ENCODE assay signal across 9 cellular contexts in genomic region chr4:139452000-139452399, GRCh38. TPM values are rescaled to one million over a fixed set of nuclear protein-coding genes. Genes with fewer than 3 reads are reported as not detected.
DNase-seq lines count a peak whose midpoint lies in the region; ATAC-seq and TF ChIP-seq lines count a peak whose summit lies in the region.
"Had no signal": no experiment of that assay in that cellular context is flagged by ENCODE, and none has a peak within 500 bp of the region (broad histone marks: within the 10 kb centered on the region; RNA-seq: fewer than 3 reads in every experiment).

No MANE protein-coding gene starts in this region.

- H3K4me1 ChIP-seq in CD4-positive, CD25-positive, alpha-beta regulatory T cell (ENCODE audit: control insufficient read depth, insufficient read depth, low read length, poor library complexity, severe bottlenecking): peaks cover 35% of the 10 kb centered on the region
- H3K4me1 ChIP-seq in KMS-11 (ENCODE audit: low read depth, poor library complexity, severe bottlenecking) (peaks cover 39% of the 10 kb centered on the region), mesodermal cell (ENCODE audit: control insufficient read depth, insufficient read depth, low read length, poor library complexity, severe bottlenecking) (peaks cover 18% of the 10 kb centered on the region)

- H2AFZ ChIP-seq in KMS-11 (ENCODE audit: low read depth): no peak overlapping the region

- peaks cover 34% of the 10 kb centered on the region; the same call in 1 of the 2 replicates for H3K79me2 ChIP-seq in KMS-11 (ENCODE audit: insufficient read depth, low read depth)

- TF ChIP-seq CTCF in KMS-11 (conservative IDR thresholded peaks at IDR 0.05; ENCODE audit: low read depth, low read length) (no peak), brain (conservative IDR thresholded peaks at IDR 0.05) (no peak)

- peaks cover 9% of the 10 kb centered on the region for H3K27me3 Mint-ChIP-seq in CD4-positive, CD25-positive, alpha-beta regulatory T cell
- H3K27me3 Mint-ChIP-seq in brain: peaks cover 10% of the 10 kb centered on the region
- H3K27me3 Mint-ChIP-seq in stimulated activated memory B cell treated with anti-CD40 and anti-IgM and Interleukin-4, amounts not matched to agents 10 μg/mL and 1 μg/mL and 100 μg/mL, for 72 hours: no peaks in the 10 kb centered on the region

- no peaks in the 10 kb centered on the region for H4K20me1 ChIP-seq in KMS-11 (ENCODE audit: insufficient read depth)

- peak overlapping the region; percentile 50 for H3K4me2 ChIP-seq in KMS-11

- peak overlapping the region; percentile 97 for H3K27ac ChIP-seq in CD4-positive, CD25-positive, alpha-beta regulatory T cell (ENCODE audit: insufficient read depth, low read length, poor library complexity, severe bottlenecking)
- H3K27ac ChIP-seq in KMS-11 (peak overlapping the region; percentile 93; the same call in 1 of the 2 replicates), mesodermal cell (ENCODE audit: low read depth, low read length, severe bottlenecking) (no peak overlapping the region)

- peak overlapping the region; percentile 85; the same call in 1 of the 2 replicates for H3K9ac ChIP-seq in KMS-11

- H3K4me1 Mint-ChIP-seq in CD4-positive, CD25-positive, alpha-beta regulatory T cell: peaks cover 23 to 57% (median 50%) of the 10 kb centered on the region in 4 donors
- H3K4me1 Mint-ChIP-seq in brain: peaks cover 46% of the 10 kb centered on the region
- H3K4me1 Mint-ChIP-seq in stimulated activated memory B cell treated with anti-CD40 and anti-IgM and Interleukin-4, amounts not matched to agents 10 μg/mL and 1 μg/mL and 100 μg/mL, for 72 hours: peaks cover 42% of the 10 kb centered on the region

- H3K4me3 Mint-ChIP-seq in CD4-positive, CD25-positive, alpha-beta regulatory T cell: peak overlapping the region in 3 of 4 donors; percentile 23 to 98 (median 96)
- peak overlapping the region; percentile 92 to 99 (median 96) for H3K4me3 Mint-ChIP-seq in brain
- no peak overlapping the region for H3K4me3 Mint-ChIP-seq in stimulated activated memory B cell treated with anti-CD40 and anti-IgM and Interleukin-4, amounts not matched to agents 10 μg/mL and 1 μg/mL and 100 μg/mL, for 72 hours

- H3K36me3 Mint-ChIP-seq in CD4-positive, CD25-positive, alpha-beta regulatory T cell: peaks cover 4% of the 10 kb centered on the region
- H3K36me3 Mint-ChIP-seq in brain: peaks cover 43% of the 10 kb centered on the region
- H3K36me3 Mint-ChIP-seq in stimulated activated memory B cell treated with anti-CD40 and anti-IgM and Interleukin-4, amounts not matched to agents 10 μg/mL and 1 μg/mL and 100 μg/mL, for 72 hours: peaks cover 13% of the 10 kb centered on the region

- no peak for ATAC-seq in CD4-positive, CD25-positive, alpha-beta regulatory T cell (ENCODE audit: low read depth in 2 of 2)
- ATAC-seq in stimulated activated memory B cell treated with anti-CD40 and anti-IgM and Interleukin-4, amounts not matched to agents 10 μg/mL and 1 μg/mL and 100 μg/mL, for 72 hours: no peak
- ATAC-seq in HG02610 (IDR thresholded peaks at IDR 0.05; ENCODE audit: unreplicated experiment) (no peak), HG03139 (IDR thresholded peaks at IDR 0.05; ENCODE audit: unreplicated experiment) (no peak)

- DNase-seq in CD4-positive, CD25-positive, alpha-beta regulatory T cell: no peak
- no peak for DNase-seq in central memory CD4-positive, alpha-beta T cell
- DNase-seq: brain microvascular endothelial cell had no signal

- no peaks in the 10 kb centered on the region for H3K27me3 ChIP-seq in CD4-positive, CD25-positive, alpha-beta regulatory T cell (ENCODE audit: control insufficient read depth, insufficient read depth, low read length)
- H3K27me3 ChIP-seq in KMS-11 (ENCODE audit: insufficient read depth, low read depth): no peaks in the 10 kb centered on the region
- H3K27me3 ChIP-seq: brain microvascular endothelial cell had no signal

- peak overlapping the region; percentile 99 to 100 (median 100) for H3K27ac Mint-ChIP-seq in CD4-positive, CD25-positive, alpha-beta regulatory T cell
- peak overlapping the region in 3 of 5 experiments; percentile 13 to 99 (median 99) for H3K27ac Mint-ChIP-seq in brain
- H3K27ac Mint-ChIP-seq in stimulated activated memory B cell treated with anti-CD40 and anti-IgM and Interleukin-4, amounts not matched to agents 10 μg/mL and 1 μg/mL and 100 μg/mL, for 72 hours: no peak overlapping the region

- WGBS in mesodermal cell (ENCODE audit: insufficient coverage in 2 of 2), 2 experiments: no CpG with 5 or more reads among the region's 1 CpG

- H3K9me3 ChIP-seq in CD4-positive, CD25-positive, alpha-beta regulatory T cell (ENCODE audit: control insufficient read depth in 2 of 2, low read length in 2 of 2): no peaks in the 10 kb centered on the region
- peaks cover 9% of the 10 kb centered on the region for H3K9me3 ChIP-seq in mesodermal cell (ENCODE audit: control insufficient read depth, low read length)

- H3K36me3 ChIP-seq in CD4-positive, CD25-positive, alpha-beta regulatory T cell (ENCODE audit: control insufficient read depth, insufficient read depth, low read length): no peaks in the 10 kb centered on the region
- no peaks in the 10 kb centered on the region for H3K36me3 ChIP-seq in KMS-11 (ENCODE audit: insufficient read depth)
- H3K36me3 ChIP-seq in mesodermal cell (ENCODE audit: control insufficient read depth, insufficient read depth, low read length): peaks cover 19% of the 10 kb centered on the region
- H3K36me3 ChIP-seq: brain microvascular endothelial cell had no signal

- no peak overlapping the region for H3K4me3 ChIP-seq in CD4-positive, CD25-positive, alpha-beta regulatory T cell (ENCODE audit: low read depth, low read length)
- H3K4me3 ChIP-seq in KMS-11 (IDR thresholded peaks at IDR 0.05; ENCODE audit: insufficient read depth, low read depth, low read length) (no peak overlapping the region), mesodermal cell (ENCODE audit: extremely low read depth, insufficient read depth, low read length, poor library complexity, severe bottlenecking) (peak overlapping the region; percentile 93)

- H3K9me3 Mint-ChIP-seq in CD4-positive, CD25-positive, alpha-beta regulatory T cell: peaks cover 0 to 1% (median 0%) of the 10 kb centered on the region in 7 donors
- H3K9me3 Mint-ChIP-seq in brain: peaks cover 8 to 19% (median 11%) of the 10 kb centered on the region in 5 experiments
- no peaks in the 10 kb centered on the region for H3K9me3 Mint-ChIP-seq in stimulated activated memory B cell treated with anti-CD40 and anti-IgM and Interleukin-4, amounts not matched to agents 10 μg/mL and 1 μg/mL and 100 μg/mL, for 72 hours

RNA-seq across cellular contexts. Expression of gene RAB33B, which starts 1.9 kb away (rescaled TPM):
- 19.1 TPM for total RNA-seq in CD4-positive, CD25-positive, alpha-beta regulatory T cell
- 10 to 100 TPM; 14.8 to 19.2 (median 15.5) TPM for polyA plus RNA-seq in CD4-positive, CD25-positive, alpha-beta regulatory T cell
- 1.7 TPM for polyA plus RNA-seq in brain (ENCODE audit: insufficient read depth, low read depth, low replicate concordance)
- 6.7 TPM for polyA plus RNA-seq in mesodermal cell (2013, experiment 1 of 2)
- polyA plus RNA-seq in mesodermal cell (2013, experiment 2 of 2): 8.0 TPM
